In genomic region chr1:116538527-116538926, GRCh38 we compare ENCODE assay signal across 10 cellular contexts. TPM values are rescaled to one million over a fixed set of nuclear protein-coding genes. Genes with fewer than 3 reads are reported as not detected.
A peak's percentile ranks its signal among the peaks of the same experiment; 100 is the strongest.
DNase-seq lines count a peak whose midpoint lies in the region; ATAC-seq and TF ChIP-seq lines count a peak whose summit lies in the region.
"Had no signal": no experiment of that assay in that cellular context is flagged by ENCODE, and none has a peak within 500 bp of the region (broad histone marks: within the 10 kb centered on the region; RNA-seq: fewer than 3 reads in every experiment).

No MANE protein-coding gene starts in this region.

- TF ChIP-seq POLR2A in adrenal gland (IDR thresholded peaks at IDR 0.05) (no peak), stomach (IDR thresholded peaks at IDR 0.05) (no peak)

- WGBS in adrenal gland, 4 donors, result 88 to 98% (median 92%) methylated on average over 1 of the region's 1 CpG
- 92 to 100% (median 97%) methylated on average over 1 of the region's 1 CpG for WGBS in stomach, 5 donors

- H3K27ac ChIP-seq in CD8-positive, alpha-beta memory T cell (ENCODE audit: low read depth, low read length), result no peak overlapping the region
- H3K27ac ChIP-seq in neutrophil, result peak overlapping the region; percentile 89
- no peak overlapping the region for H3K27ac ChIP-seq in adrenal gland
- H3K27ac ChIP-seq in stomach, result no peak overlapping the region

- peaks cover 10% of the 10 kb centered on the region for H3K4me1 ChIP-seq in CD8-positive, alpha-beta memory T cell (ENCODE audit: insufficient read depth, low read length)
- H3K4me1 ChIP-seq in neutrophil (ENCODE audit: control insufficient read depth in 1 of 2, insufficient read depth in 1 of 2, low read depth in 1 of 2, low read length in 1 of 2) (peaks cover 40 to 43% of the 10 kb centered on the region in 2 experiments), adrenal gland (replicated peaks in 1 of 2) (peaks cover 0 to 13% of the 10 kb centered on the region in 2 donors), stomach (peaks cover 0 to 24% (median 0%) of the 10 kb centered on the region in 4 donors)

- POLR2A ChIA-PET in CD8-positive, alpha-beta memory T cell (lab: Charles Lee), result interaction anchor here (0.6 to 1.0 kb wide), 3 partner anchors 19 to 33 kb away, joined by 3 to 10 read pairs (median 6); no protein-coding TSS in a partner anchor
- POLR2A ChIA-PET in activated CD8-positive, alpha-beta T cell treated with anti-CD3 and anti-CD28 coated beads, Interleukin-2, amount 10 ng/mL, durations not matched to agents 7 days and 5 days (lab: Charles Lee), result interaction anchor here (1.1 kb wide), 1 partner anchor 23 kb away, joined by 3 read pairs; no protein-coding TSS in a partner anchor

- H3K4me3 Mint-ChIP-seq in CD8-positive, alpha-beta memory T cell, result peak overlapping the region in 1 of 7 donors; percentile 1
- H3K4me3 Mint-ChIP-seq in activated CD8-positive, alpha-beta T cell treated with anti-CD3 and anti-CD28 coated beads, Interleukin-2, amount 10 ng/mL, durations not matched to agents 7 days and 5 days, result no peak overlapping the region
- H3K4me3 Mint-ChIP-seq: brain had no signal

- no peaks in the 10 kb centered on the region for H3K9me3 ChIP-seq in CD8-positive, alpha-beta memory T cell (ENCODE audit: low read length)
- no peaks in the 10 kb centered on the region for H3K9me3 ChIP-seq in neutrophil
- no peaks in the 10 kb centered on the region for H3K9me3 ChIP-seq in adrenal gland (replicated peaks in 1 of 3)
- H3K9me3 ChIP-seq in stomach, result no peaks in the 10 kb centered on the region

- TF ChIP-seq EP300 in stomach (IDR thresholded peaks at IDR 0.05), result no peak

- H3K27me3 ChIP-seq in CD8-positive, alpha-beta memory T cell (ENCODE audit: insufficient read depth, low read length, poor library complexity, severe bottlenecking), result no peaks in the 10 kb centered on the region
- H3K27me3 ChIP-seq in neutrophil (no peaks in the 10 kb centered on the region), adrenal gland (no peaks in the 10 kb centered on the region), stomach (no peaks in the 10 kb centered on the region)

- peaks cover 34 to 82% (median 43%) of the 10 kb centered on the region in 3 donors for H3K36me3 Mint-ChIP-seq in CD8-positive, alpha-beta memory T cell
- H3K36me3 Mint-ChIP-seq in activated CD8-positive, alpha-beta T cell treated with anti-CD3 and anti-CD28 coated beads, Interleukin-2, amount 10 ng/mL, durations not matched to agents 7 days and 5 days (ENCODE audit: low read depth), result peaks cover 74% of the 10 kb centered on the region

- intact Hi-C loops in adrenal gland (cut with DNase I), result no loop called here
- intact Hi-C loops in stomach (cut with DNase I; ENCODE audit: low total_unique reads), result no loop called here

- DNase-seq in CD8-positive, alpha-beta memory T cell, result peak in 1 of 5 donors; percentile 64
- DNase-seq in activated CD8-positive, alpha-beta T cell treated with anti-CD3 and anti-CD28 coated beads, Interleukin-2, amount 10 ng/mL, durations not matched to agents 7 days and 5 days, result peak; percentile 62
- DNase-seq in adrenal gland (no peak), stomach (no peak), NCI-H2081 (lab: John Stamatoyannopoulos, UW) (no peak)

- peak overlapping the region in 6 of 8 donors; percentile 1 to 84 (median 61) for H3K27ac Mint-ChIP-seq in CD8-positive, alpha-beta memory T cell
- H3K27ac Mint-ChIP-seq in activated CD8-positive, alpha-beta T cell treated with anti-CD3 and anti-CD28 coated beads, Interleukin-2, amount 10 ng/mL, durations not matched to agents 7 days and 5 days, result peak overlapping the region; percentile 48

- peak; percentile 85 for ATAC-seq in GM19395 (IDR thresholded peaks at IDR 0.05; ENCODE audit: unreplicated experiment)
- peak; percentile 68 for ATAC-seq in HG03280 (IDR thresholded peaks at IDR 0.05; ENCODE audit: unreplicated experiment)
- peak; percentile 96 for ATAC-seq in activated CD8-positive, alpha-beta T cell treated with anti-CD3 and anti-CD28 coated beads, Interleukin-2, amount 10 ng/mL, durations not matched to agents 7 days and 5 days

- H3K27me3 Mint-ChIP-seq in CD8-positive, alpha-beta memory T cell, result no peaks in the 10 kb centered on the region
- no peaks in the 10 kb centered on the region for H3K27me3 Mint-ChIP-seq in activated CD8-positive, alpha-beta T cell treated with anti-CD3 and anti-CD28 coated beads, Interleukin-2, amount 10 ng/mL, durations not matched to agents 7 days and 5 days (ENCODE audit: low read depth)
- H3K27me3 Mint-ChIP-seq: brain had no signal

- no peak for TF ChIP-seq CTCF in neutrophil (IDR thresholded peaks at IDR 0.05)
- TF ChIP-seq CTCF in adrenal gland (IDR thresholded peaks at IDR 0.05), result no peak
- TF ChIP-seq CTCF in stomach (IDR thresholded peaks at IDR 0.05), result no peak

- no peaks in the 10 kb centered on the region for H3K9me3 Mint-ChIP-seq in CD8-positive, alpha-beta memory T cell
- no peaks in the 10 kb centered on the region for H3K9me3 Mint-ChIP-seq in activated CD8-positive, alpha-beta T cell treated with anti-CD3 and anti-CD28 coated beads, Interleukin-2, amount 10 ng/mL, durations not matched to agents 7 days and 5 days (ENCODE audit: insufficient read depth)
- H3K9me3 Mint-ChIP-seq: brain had no signal

- H3K36me3 ChIP-seq in CD8-positive, alpha-beta memory T cell (ENCODE audit: insufficient read depth, low read length), result no peaks in the 10 kb centered on the region
- H3K36me3 ChIP-seq in neutrophil, result peaks cover 68% of the 10 kb centered on the region
- H3K36me3 ChIP-seq in adrenal gland (replicated peaks in 1 of 2), result peaks cover 0 to 11% of the 10 kb centered on the region in 2 donors
- peaks cover 12 to 71% (median 64%) of the 10 kb centered on the region in 4 donors for H3K36me3 ChIP-seq in stomach

- peaks cover 30 to 58% (median 53%) of the 10 kb centered on the region in 3 donors for H3K4me1 Mint-ChIP-seq in CD8-positive, alpha-beta memory T cell
- H3K4me1 Mint-ChIP-seq in activated CD8-positive, alpha-beta T cell treated with anti-CD3 and anti-CD28 coated beads, Interleukin-2, amount 10 ng/mL, durations not matched to agents 7 days and 5 days (ENCODE audit: low read depth), result peaks cover 37% of the 10 kb centered on the region
- H3K4me1 Mint-ChIP-seq: brain had no signal

- CTCF ChIA-PET in CD8-positive, alpha-beta memory T cell (lab: Charles Lee), result no interaction called here
- CTCF ChIA-PET in activated CD8-positive, alpha-beta T cell treated with anti-CD3 and anti-CD28 coated beads, Interleukin-2, amount 10 ng/mL, durations not matched to agents 7 days and 5 days (lab: Charles Lee), result interaction anchor here (1.0 to 4.0 kb wide), 5 partner anchors 19 to 39 kb away, joined by 3 to 15 read pairs (median 4); no protein-coding TSS in a partner anchor

- no peak overlapping the region for H3K4me3 ChIP-seq in CD8-positive, alpha-beta memory T cell (ENCODE audit: low read length)
- H3K4me3 ChIP-seq in neutrophil (ENCODE audit: low read depth in 1 of 2, low read length in 1 of 2), result no peak overlapping the region
- H3K4me3 ChIP-seq in adrenal gland, result no peak overlapping the region
- no peak overlapping the region for H3K4me3 ChIP-seq in stomach
- H3K4me3 ChIP-seq: skin epidermis had no signal

RNA-seq across cellular contexts. Expression of gene CD58, which starts 32.3 kb away (rescaled TPM):
- total RNA-seq in CD8-positive, alpha-beta memory T cell, result 10 to 100 TPM; 29.9 to 30.7 TPM
- polyA plus RNA-seq in CD8-positive, alpha-beta memory T cell, result 49.1 TPM
- total RNA-seq in activated CD8-positive, alpha-beta T cell treated with anti-CD3 and anti-CD28 coated beads, Interleukin-2, amount 10 ng/mL, durations not matched to agents 7 days and 5 days, result 10 to 100 TPM; 23.9 to 24.7 TPM
- total RNA-seq in adrenal gland (10 to 100 TPM in 6 of 8 donors, 1 to 10 TPM in 2; 9.5 to 41.1 (median 12.5) TPM), stomach (10 to 100 TPM in 2 of 5 donors, 1 to 10 TPM in 3; 1.2 to 48.8 (median 7.6) TPM)
- polyA plus RNA-seq in adrenal gland (10 to 100 TPM in 1 of 3 donors, 1 to 10 TPM in 2; 6.3 to 43.6 (median 9.8) TPM), stomach (10 to 100 TPM in 1 of 3 donors, 1 to 10 TPM in 2; 7.8 to 21.9 (median 9.7) TPM)
